In the genomic region with DNA sequence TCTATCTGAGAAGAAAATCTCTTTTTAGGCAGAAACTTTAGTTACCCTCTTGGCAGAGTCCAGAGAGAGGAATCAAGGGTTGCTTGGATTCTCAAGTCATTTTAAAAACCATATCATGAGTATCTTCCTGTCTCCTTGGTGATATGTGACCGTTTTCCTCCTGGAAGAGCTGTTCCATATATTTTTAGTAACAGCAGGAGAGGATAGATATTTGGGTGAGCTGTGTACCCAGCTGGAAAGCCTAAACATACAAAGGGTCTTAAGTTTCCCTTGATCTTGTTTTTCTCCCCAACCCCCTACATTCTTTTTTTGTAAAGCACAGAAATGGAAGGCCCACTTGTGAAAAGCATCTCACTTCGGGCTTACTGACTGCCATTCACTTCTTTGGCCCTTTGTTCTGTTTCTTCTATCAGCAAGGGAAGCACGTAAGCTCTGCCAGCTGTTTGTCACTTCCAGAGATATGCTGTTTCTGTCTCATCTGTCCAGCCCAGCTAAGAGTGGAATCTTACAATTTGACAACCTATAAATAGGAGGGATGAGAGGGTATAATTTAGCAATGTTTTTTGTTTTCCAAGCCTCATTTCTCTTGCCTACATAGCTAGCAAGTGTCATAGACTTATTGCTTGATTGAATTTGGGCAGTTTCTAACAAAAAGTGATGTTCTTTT, we compare ENCODE assay signal across 14 cellular contexts.
"Had no signal": no experiment of that assay in that cellular context is flagged by ENCODE, and none has a peak within 500 bp of the region (broad histone marks: within the 10 kb centered on the region; RNA-seq: fewer than 3 reads in every experiment).

No MANE protein-coding gene starts in this region.

- H3K4me1 Mint-ChIP-seq: activated T-helper 17 cell treated with anti-CD3 and anti-CD28 coated beads, Interleukin-2, amount 50 U/mL, for 72 hours; natural killer cell; stimulated activated naive B cell treated with anti-CD40 and anti-IgM and Interleukin-4, amounts not matched to agents 10 μg/mL and 1 μg/mL and 100 μg/mL, for 72 hours had no signal

- H3K27me3 ChIP-seq: esophagus muscularis mucosa, tibial artery, uterus had no signal

- H3K4me3 Mint-ChIP-seq: activated T-helper 17 cell treated with anti-CD3 and anti-CD28 coated beads, Interleukin-2, amount 50 U/mL, for 72 hours; natural killer cell; stimulated activated naive B cell treated with anti-CD40 and anti-IgM and Interleukin-4, amounts not matched to agents 10 μg/mL and 1 μg/mL and 100 μg/mL, for 72 hours had no signal

- H3K27ac ChIP-seq: esophagus muscularis mucosa, skin epidermis, tibial artery, uterus had no signal

- H3K9me3 ChIP-seq: esophagus muscularis mucosa, tibial artery, uterus had no signal

- H3K9me3 Mint-ChIP-seq: activated T-helper 17 cell treated with anti-CD3 and anti-CD28 coated beads, Interleukin-2, amount 50 U/mL, for 72 hours; natural killer cell; stimulated activated naive B cell treated with anti-CD40 and anti-IgM and Interleukin-4, amounts not matched to agents 10 μg/mL and 1 μg/mL and 100 μg/mL, for 72 hours had no signal

- H3K4me3 ChIP-seq: esophagus muscularis mucosa, lung, skin epidermis, tibial artery, uterus had no signal

- H3K4me1 ChIP-seq: tibial artery, uterus had no signal

- H3K36me3 Mint-ChIP-seq: natural killer cell; stimulated activated naive B cell treated with anti-CD40 and anti-IgM and Interleukin-4, amounts not matched to agents 10 μg/mL and 1 μg/mL and 100 μg/mL, for 72 hours had no signal

- H3K27ac Mint-ChIP-seq: activated T-helper 17 cell treated with anti-CD3 and anti-CD28 coated beads, Interleukin-2, amount 50 U/mL, for 72 hours; natural killer cell; stimulated activated naive B cell treated with anti-CD40 and anti-IgM and Interleukin-4, amounts not matched to agents 10 μg/mL and 1 μg/mL and 100 μg/mL, for 72 hours had no signal

- H3K36me3 ChIP-seq: esophagus muscularis mucosa, tibial artery, uterus had no signal

- ATAC-seq: activated T-helper 17 cell treated with anti-CD3 and anti-CD28 coated beads, Interleukin-2, amount 50 U/mL, for 72 hours; natural killer cell; stimulated activated naive B cell treated with anti-CD40 and anti-IgM and Interleukin-4, amounts not matched to agents 10 μg/mL and 1 μg/mL and 100 μg/mL, for 72 hours had no signal

- DNase-seq: activated CD4-positive, alpha-beta T cell treated with anti-CD3 and anti-CD28 coated beads, Interleukin-2, amount 50 U/mL, for 48 hours; activated naive CD4-positive, alpha-beta T cell treated with Interleukin-2 at 50 U/mL for 16 hours; aorta; kidney glomerular epithelial cell; natural killer cell; stimulated activated CD4-positive, alpha-beta T cell treated with anti-CD3 and anti-CD28 coated beads, Interleukin-15, amount 100 ng/mL, for 24 hours; stimulated activated CD4-positive, alpha-beta T cell treated with anti-CD3 and anti-CD28 coated beads, Interleukin-4, amount 100 ng/mL, for 1 hour; stimulated activated naive B cell treated with anti-CD40 and anti-IgM and Interleukin-4, amounts not matched to agents 10 μg/mL and 1 μg/mL and 100 μg/mL, for 72 hours; tibial artery; uterus had no signal
